24 cellular contexts compared by ENCODE assay signal in the genomic region with DNA sequence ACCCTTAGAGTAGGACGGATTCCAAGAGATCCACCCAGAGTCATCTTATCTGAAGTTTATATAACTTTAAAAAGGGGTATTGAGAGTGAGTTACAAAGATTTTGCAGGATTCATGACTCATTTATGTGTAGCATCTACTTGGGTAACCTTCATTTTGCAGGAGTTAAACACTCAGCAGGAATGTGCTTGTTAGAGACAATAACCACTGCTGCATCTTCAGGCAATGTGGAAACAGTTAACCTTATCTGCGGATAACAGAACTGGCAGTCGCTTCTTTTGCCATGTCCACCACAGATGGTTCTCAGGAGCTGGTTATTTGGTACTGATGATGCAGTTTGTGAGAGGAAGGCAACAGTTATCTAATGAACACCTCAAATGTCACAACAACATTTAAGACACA.
A peak's percentile ranks its signal among the peaks of the same experiment; 100 is the strongest.
DNase-seq lines count a peak whose midpoint lies in the region; ATAC-seq and TF ChIP-seq lines count a peak whose summit lies in the region.
"Had no signal": no experiment of that assay in that cellular context is flagged by ENCODE, and none has a peak within 500 bp of the region (broad histone marks: within the 10 kb centered on the region; RNA-seq: fewer than 3 reads in every experiment).

No MANE protein-coding gene starts in this region.

- no peak overlapping the region for H3K9ac ChIP-seq in neuronal stem cell (ENCODE audit: low read depth, low read length, poor library complexity)

- H3K4me3 ChIP-seq in RWPE2 (ENCODE audit: severe bottlenecking) = no peak overlapping the region
- no peak overlapping the region for H3K4me3 ChIP-seq in choroid plexus epithelial cell (ENCODE audit: low read depth, low read length)
- H3K4me3 ChIP-seq in lower leg skin (ENCODE audit: low read depth, poor library complexity, severe bottlenecking) = no peak overlapping the region
- no peak overlapping the region for H3K4me3 ChIP-seq in neuronal stem cell (ENCODE audit: low read length in 2 of 2)
- H3K4me3 ChIP-seq: ascending aorta, K562, PC-9, SJCRH30 had no signal

- no peak overlapping the region for H2AK5ac ChIP-seq in neuronal stem cell (ENCODE audit: low read depth, low read length)

- no peak overlapping the region for H2BK5ac ChIP-seq in neuronal stem cell (ENCODE audit: low read length)

- H3K9me3 ChIP-seq in RWPE2 (ENCODE audit: severe bottlenecking) (no peaks in the 10 kb centered on the region), neuronal stem cell (replicated peaks in 1 of 2; ENCODE audit: control insufficient read depth in 2 of 2, insufficient read depth in 1 of 2, low read depth in 1 of 2, low read length in 2 of 2) (no peaks in the 10 kb centered on the region)
- H3K9me3 ChIP-seq: ascending aorta, SJCRH30 had no signal

- DNase-seq in GM04503 (ENCODE audit: low read depth) = peak; percentile 62
- no peak for DNase-seq in RWPE2 (ENCODE audit: low spot score)
- peak; percentile 61 for DNase-seq in choroid plexus epithelial cell (ENCODE audit: low read depth)
- peak; percentile 46 for DNase-seq in renal cortical epithelial cell (ENCODE audit: low read depth)
- no peak for DNase-seq in lower leg skin (ENCODE audit: low spot score in 2 of 2)
- DNase-seq in neuronal stem cell (ENCODE audit: low spot score) = no peak
- DNase-seq in DMS53 treated with DMSO at 0.1 percent for 48 hours (lab: John Stamatoyannopoulos, UW; ENCODE audit: unreplicated experiment) = no peak
- DNase-seq: activated CD4-positive, alpha-beta memory T cell treated with anti-CD3 and anti-CD28 coated beads for 36 hours; activated naive CD4-positive, alpha-beta T cell treated with Interleukin-2 at 50 U/mL for 16 hours; activated T-cell treated with anti-CD3 and anti-CD28 coated beads, Interleukin-2, amount 50 U/mL, for 1 hour; C1 segment of cervical spinal cord; Calu3; effector memory CD8-positive, alpha-beta T cell; hippocampal formation; NCI-H187 treated with DMSO at 0.1 percent for 48 hours; NCI-H446; PC-9; SJCRH30; stimulated activated CD4-positive, alpha-beta T cell treated with anti-CD3 and anti-CD28 coated beads, Interleukin-15, amount 100 ng/mL, for 24 hours; T-helper 2 cell had no signal

- no peak overlapping the region for H3K4me2 ChIP-seq in neuronal stem cell (ENCODE audit: insufficient read depth, low read length, poor library complexity, severe bottlenecking)
- H3K4me2 ChIP-seq: PC-9 had no signal

- H3K27ac ChIP-seq in RWPE2 (ENCODE audit: poor library complexity, severe bottlenecking) = no peak overlapping the region
- no peak overlapping the region for H3K27ac ChIP-seq in neuronal stem cell (replicated peaks; ENCODE audit: low read length)
- H3K27ac ChIP-seq: ascending aorta, foreskin keratinocyte, PC-9, SJCRH30 had no signal

- H3K4ac ChIP-seq in neuronal stem cell (ENCODE audit: low read length) = no peak overlapping the region

- no peak overlapping the region for H3K18ac ChIP-seq in neuronal stem cell (ENCODE audit: low read length)

- no peak overlapping the region for H3K23ac ChIP-seq in neuronal stem cell (ENCODE audit: low read depth, low read length, poor library complexity)

- no peak overlapping the region for H4K91ac ChIP-seq in neuronal stem cell (ENCODE audit: low read depth, low read length, poor library complexity)

- no peak overlapping the region for H3K14ac ChIP-seq in neuronal stem cell (ENCODE audit: low read length)

- no peak for TF ChIP-seq CTCF in RWPE2 (IDR thresholded peaks at IDR 0.05; ENCODE audit: poor library complexity, severe bottlenecking)
- TF ChIP-seq CTCF in choroid plexus epithelial cell (conservative IDR thresholded peaks at IDR 0.05; ENCODE audit: low read depth, low read length) = no peak
- TF ChIP-seq CTCF in lower leg skin (IDR thresholded peaks at IDR 0.05) = no peak

- ATAC-seq in RWPE2 (ENCODE audit: low read depth) (peak; percentile 42; the same call in 2 of the 3 replicates), GM21723 (IDR thresholded peaks at IDR 0.05; ENCODE audit: unreplicated experiment) (no peak)
- ATAC-seq: effector memory CD8-positive, alpha-beta T cell; K562 had no signal

- no peaks in the 10 kb centered on the region for H3K27me3 ChIP-seq in RWPE2 (ENCODE audit: insufficient read depth, poor library complexity, severe bottlenecking)
- no peaks in the 10 kb centered on the region for H3K27me3 ChIP-seq in neuronal stem cell (ENCODE audit: control insufficient read depth in 3 of 3, insufficient read depth in 3 of 3, low read depth in 1 of 3, low read length in 3 of 3)
- H3K27me3 ChIP-seq: ascending aorta, foreskin keratinocyte, SJCRH30 had no signal

- H3K4me1 ChIP-seq in RWPE2 (ENCODE audit: insufficient read depth, poor library complexity, severe bottlenecking) = no peaks in the 10 kb centered on the region
- H3K4me1 ChIP-seq in neuronal stem cell (ENCODE audit: control insufficient read depth in 2 of 2, insufficient read depth in 1 of 2, low read depth in 1 of 2, low read length in 2 of 2) = no peaks in the 10 kb centered on the region
- H3K4me1 ChIP-seq: ascending aorta, foreskin keratinocyte had no signal

- intact Hi-C loops in lower leg skin (cut with DNase I; ENCODE audit: low total_unique reads) = no loop called here

- H3K79me1 ChIP-seq in neuronal stem cell (ENCODE audit: low read depth, low read length) = no peaks in the 10 kb centered on the region

- no peak overlapping the region for H2BK12ac ChIP-seq in neuronal stem cell (ENCODE audit: low read length)

- H2AFZ ChIP-seq in neuronal stem cell (ENCODE audit: low read length) = no peak overlapping the region
- H2AFZ ChIP-seq: PC-9 had no signal

- TF ChIP-seq POLR2A in lower leg skin (IDR thresholded peaks at IDR 0.05) = no peak

- H4K8ac ChIP-seq in neuronal stem cell (ENCODE audit: low read depth, low read length) = no peak overlapping the region

- no peaks in the 10 kb centered on the region for H3K36me3 ChIP-seq in RWPE2 (ENCODE audit: low read depth)
- H3K36me3 ChIP-seq in neuronal stem cell (replicated peaks in 1 of 2; ENCODE audit: control insufficient read depth in 2 of 2, insufficient read depth in 2 of 2, low read length in 2 of 2) = no peaks in the 10 kb centered on the region
- H3K36me3 ChIP-seq: ascending aorta, SJCRH30 had no signal

- H2BK120ac ChIP-seq in neuronal stem cell (ENCODE audit: low read depth, low read length) = no peak overlapping the region

- whole genome bisulfite sequencing in lower leg skin, 2 donors = 80 to 83% methylated on average over 3 of the region's 3 CpGs
- no CpG with 5 or more reads among the region's 3 CpGs for WGBS in neuronal stem cell (ENCODE audit: extremely low coverage in 2 of 2, insufficient read length in 2 of 2, insufficient replicate concordance in 1 of 2), 2 donors

- no peak overlapping the region for H2BK15ac ChIP-seq in neuronal stem cell (ENCODE audit: low read length)

Comparison
In these comparisons a context has a peak if more than half of its experiments do, and no peak if none do; other contexts are left out.
1. DNase-seq: peak in GM04503 (single experiment), choroid plexus epithelial cell (single experiment) and renal cortical epithelial cell (single experiment); none in RWPE2 (single experiment), lower leg skin (0 of 2), neuronal stem cell (single experiment) and DMS53 treated with DMSO at 0.1 percent for 48 hours (single experiment).